ENCODE assay signal across 8 cellular contexts in genomic region chr2:201070966-201071304, GRCh38. TPM values are rescaled to one million over a fixed set of nuclear protein-coding genes. Genes with fewer than 3 reads are reported as not detected.
DNase-seq lines count a peak whose midpoint lies in the region; ATAC-seq lines count a peak whose summit lies in the region.

No MANE protein-coding gene starts in this region.

- H3K4me1 ChIP-seq in HUES64 (ENCODE audit: insufficient read depth, low read length) (peaks cover 3% of the 10 kb centered on the region; the same call in 1 of the 2 replicates), subcutaneous abdominal adipose tissue (ENCODE audit: control insufficient read depth in 5 of 5, insufficient read depth in 5 of 5, low read length in 5 of 5) (peaks cover 3 to 50% (median 47%) of the 10 kb centered on the region in 5 donors)

- 5% methylated on average over 6 of the region's 6 CpGs for WGBS in HUES64

- peaks cover 43% of the 10 kb centered on the region for H3K4me1 Mint-ChIP-seq in activated naive CD8-positive, alpha-beta T cell treated with anti-CD3 and anti-CD28 coated beads for 36 hours
- H3K4me1 Mint-ChIP-seq in immature natural killer cell, result peaks cover 49 to 70% of the 10 kb centered on the region in 2 donors

- H3K36me3 Mint-ChIP-seq in activated naive CD8-positive, alpha-beta T cell treated with anti-CD3 and anti-CD28 coated beads for 36 hours, result no peaks in the 10 kb centered on the region
- H3K36me3 Mint-ChIP-seq in immature natural killer cell, result no peaks in the 10 kb centered on the region

- no peaks in the 10 kb centered on the region for H3K9me3 Mint-ChIP-seq in activated naive CD8-positive, alpha-beta T cell treated with anti-CD3 and anti-CD28 coated beads for 36 hours
- no peaks in the 10 kb centered on the region for H3K9me3 Mint-ChIP-seq in immature natural killer cell

- no peaks in the 10 kb centered on the region for H3K27me3 Mint-ChIP-seq in activated naive CD8-positive, alpha-beta T cell treated with anti-CD3 and anti-CD28 coated beads for 36 hours
- H3K27me3 Mint-ChIP-seq in immature natural killer cell (ENCODE audit: low read depth in 3 of 3), result peaks cover 7 to 13% (median 12%) of the 10 kb centered on the region in 3 donors

- no peaks in the 10 kb centered on the region for H3K36me3 ChIP-seq in HUES64 (ENCODE audit: insufficient read depth, low read length)
- H3K36me3 ChIP-seq in subcutaneous abdominal adipose tissue (ENCODE audit: control insufficient read depth in 5 of 5, insufficient read depth in 5 of 5, low read length in 5 of 5), result peaks cover 0 to 2% (median 0%) of the 10 kb centered on the region in 5 donors

- H3K9ac ChIP-seq in HUES64 (ENCODE audit: low read depth, low read length) (peak overlapping the region; percentile 85), subcutaneous abdominal adipose tissue (ENCODE audit: low read length in 5 of 5) (peak overlapping the region; percentile 89 to 98 (median 98))

- H3K4me3 Mint-ChIP-seq in activated naive CD8-positive, alpha-beta T cell treated with anti-CD3 and anti-CD28 coated beads for 36 hours, result peak overlapping the region; percentile 93
- H3K4me3 Mint-ChIP-seq in immature natural killer cell, result peak overlapping the region; percentile 90 to 99 (median 98)

- ATAC-seq in HG02571 (IDR thresholded peaks at IDR 0.05; ENCODE audit: unreplicated experiment) (no peak), GM18909 (IDR thresholded peaks at IDR 0.05; ENCODE audit: poor library complexity, unreplicated experiment) (no peak)

- no peaks in the 10 kb centered on the region for H3K27me3 ChIP-seq in HUES64 (ENCODE audit: insufficient read depth, low read length)
- no peaks in the 10 kb centered on the region for H3K27me3 ChIP-seq in subcutaneous abdominal adipose tissue (ENCODE audit: control insufficient read depth in 5 of 5, insufficient read depth in 4 of 5, low read length in 5 of 5)

- H3K9me3 ChIP-seq in HUES64 (ENCODE audit: insufficient read depth, low read depth, low read length) (no peaks in the 10 kb centered on the region), subcutaneous abdominal adipose tissue (ENCODE audit: control insufficient read depth in 5 of 5, low read length in 5 of 5) (no peaks in the 10 kb centered on the region)

- peak overlapping the region; percentile 83 for H3K27ac Mint-ChIP-seq in activated naive CD8-positive, alpha-beta T cell treated with anti-CD3 and anti-CD28 coated beads for 36 hours
- peak overlapping the region; percentile 93 to 99 (median 98) for H3K27ac Mint-ChIP-seq in immature natural killer cell

- peak overlapping the region; percentile 86 for H3K4me3 ChIP-seq in HUES64 (ENCODE audit: low read length)
- H3K4me3 ChIP-seq in subcutaneous abdominal adipose tissue (ENCODE audit: low read depth in 1 of 5, low read length in 5 of 5), result peak overlapping the region; percentile 93 to 99 (median 98)

- peak; percentile 65 for DNase-seq in DMS53 (lab: John Stamatoyannopoulos, UW)
- DNase-seq in activated naive CD8-positive, alpha-beta T cell treated with anti-CD3 and anti-CD28 coated beads for 36 hours, result no peak
- no peak for DNase-seq in immature natural killer cell
- DNase-seq in dermis blood vessel endothelial cell, result no peak

- H3K27ac ChIP-seq in HUES64 (ENCODE audit: low read depth, low read length), result no peak overlapping the region
- peak overlapping the region; percentile 98 for H3K27ac ChIP-seq in subcutaneous abdominal adipose tissue (ENCODE audit: low read depth, low read length)

RNA-seq across cellular contexts. Expression of gene HYCC2, which starts 0.5 kb away (rescaled TPM):
- polyA plus RNA-seq in HUES64 (2013, experiment 1 of 2), result 2.7 TPM
- polyA plus RNA-seq in HUES64 (2013, experiment 2 of 2), result 2.7 TPM
- 10 to 100 TPM; 22.6 to 25.3 TPM for total RNA-seq in activated naive CD8-positive, alpha-beta T cell treated with anti-CD3 and anti-CD28 coated beads for 36 hours
- polyA plus RNA-seq in immature natural killer cell, result 10 to 100 TPM; 12.9 to 31.4 (median 22.1) TPM
- 13.6 and 14.2 TPM in 2 replicates for total RNA-seq in dermis blood vessel endothelial cell

RNA-seq across cellular contexts. Expression of gene NDUFB3, which starts 0.9 kb away (rescaled TPM):
- 63.3 TPM for polyA plus RNA-seq in HUES64 (2013, experiment 1 of 2)
- 71.5 TPM for polyA plus RNA-seq in HUES64 (2013, experiment 2 of 2)
- total RNA-seq in activated naive CD8-positive, alpha-beta T cell treated with anti-CD3 and anti-CD28 coated beads for 36 hours, result 100 to 1,000 TPM; 139 to 146 TPM
- 100 to 1,000 TPM; 211 to 234 (median 225) TPM for polyA plus RNA-seq in immature natural killer cell
- 82.0 and 92.2 TPM in 2 replicates for total RNA-seq in dermis blood vessel endothelial cell

RNA-seq across cellular contexts. Expression of gene CFLAR, which starts 45.0 kb away (rescaled TPM):
- polyA plus RNA-seq in HUES64 (2013, experiment 1 of 2), result 5.7 TPM
- 8.0 TPM for polyA plus RNA-seq in HUES64 (2013, experiment 2 of 2)
- 100 to 1,000 TPM; 190 to 198 TPM for total RNA-seq in activated naive CD8-positive, alpha-beta T cell treated with anti-CD3 and anti-CD28 coated beads for 36 hours
- polyA plus RNA-seq in immature natural killer cell, result 100 to 1,000 TPM; 167 to 262 (median 242) TPM
- 174 and 316 TPM in 2 replicates for total RNA-seq in dermis blood vessel endothelial cell
